18 cellular contexts compared by ENCODE assay signal in the genomic region with DNA sequence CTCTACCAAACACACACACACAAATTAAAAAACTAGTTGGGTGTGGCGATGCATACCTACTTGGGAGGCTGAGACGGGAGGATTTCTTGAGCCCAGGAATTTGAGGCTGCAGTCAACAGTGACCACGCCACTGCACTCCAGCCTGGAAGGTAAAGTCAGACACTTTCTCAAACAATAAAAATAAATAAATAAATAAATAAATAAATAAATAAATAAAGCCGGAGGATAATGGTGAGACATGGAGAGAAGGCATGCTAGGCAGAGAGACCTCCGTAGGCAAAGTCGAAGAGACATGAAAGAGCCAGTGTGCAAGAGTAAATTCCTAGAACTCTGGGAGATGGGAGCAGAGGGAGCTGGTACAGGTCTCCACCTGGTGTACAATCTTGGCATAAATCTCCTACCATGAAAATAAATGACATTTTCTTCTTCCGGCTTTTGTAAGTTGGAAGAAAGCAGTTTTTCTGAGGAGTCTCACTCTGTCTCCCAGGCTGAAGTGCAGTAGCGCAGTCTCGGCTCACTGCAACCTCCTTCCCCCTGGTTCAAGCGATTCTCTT. TPM values are rescaled to one million over a fixed set of nuclear protein-coding genes. Genes with fewer than 3 reads are reported as not detected.
"Had no signal": no experiment of that assay in that cellular context is flagged by ENCODE, and none has a peak within 500 bp of the region (broad histone marks: within the 10 kb centered on the region; RNA-seq: fewer than 3 reads in every experiment).

No MANE protein-coding gene starts in this region.

RNA-seq across cellular contexts. Expression of gene NPIPA2, which starts 1.4 kb away (rescaled TPM):
- polyA plus RNA-seq: immature natural killer cell; naive thymus-derived CD4-positive, alpha-beta T cell had no signal

RNA-seq across cellular contexts. Expression of gene NPIPA3, which starts 37.7 kb away (rescaled TPM):
- total RNA-seq: mononuclear cell had no signal
- polyA plus RNA-seq: immature natural killer cell; naive thymus-derived CD4-positive, alpha-beta T cell had no signal

RNA-seq across cellular contexts. Expression of gene PLA2G10, which starts 46.8 kb away (rescaled TPM):
- total RNA-seq: kidney epithelial cell; left ventricle myocardium inferior; lower leg skin; mesothelial cell of epicardium; mononuclear cell; myocyte; naive thymus-derived CD4-positive, alpha-beta T cell; natural killer cell treated with Interleukin-12 subunit alpha and Interleukin-12 subunit beta and Interleukin-15 and Interleukin-18, amount 100 ng/mL, for 72 hours; omental fat pad; right cardiac atrium; sigmoid colon; spleen; suprapubic skin; thoracic aorta; uterus had no signal
- polyA plus RNA-seq: immature natural killer cell; naive thymus-derived CD4-positive, alpha-beta T cell; neural cell; ovary; right cardiac atrium had no signal
